ENCODE assay signal across 8 cellular contexts in the genomic region with DNA sequence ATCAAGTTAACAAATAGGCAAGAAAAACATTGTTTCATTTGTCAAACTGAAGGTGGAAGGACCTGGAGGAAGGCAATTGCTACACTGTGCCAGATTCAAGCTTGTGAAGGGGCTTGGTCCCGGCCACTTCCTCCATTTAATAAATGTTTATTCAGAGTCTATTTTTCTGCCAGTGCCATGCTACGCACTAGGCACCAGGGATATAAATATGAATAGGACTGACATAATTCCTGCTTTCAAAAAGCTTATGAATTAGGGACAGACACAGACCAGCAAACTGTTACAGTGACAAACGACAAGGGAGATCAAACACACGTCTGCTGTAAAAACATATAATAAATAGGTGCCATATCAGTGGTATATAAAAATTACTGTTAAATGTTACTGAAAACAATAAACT. TPM values are rescaled to one million over a fixed set of nuclear protein-coding genes. Genes with fewer than 3 reads are reported as not detected.
DNase-seq lines count a peak whose midpoint lies in the region; ATAC-seq and TF ChIP-seq lines count a peak whose summit lies in the region.

No MANE protein-coding gene starts in this region.

- H3K4me1 Mint-ChIP-seq in endodermal cell, result peaks cover 7% of the 10 kb centered on the region

- WGBS in endodermal cell (ENCODE audit: insufficient coverage in 1 of 2, insufficient read length in 1 of 2), 2 experiments, result 84 to 100% methylated on average over 1 to 4 of the region's 4 CpGs

- peak; percentile 37 for DNase-seq in NCI-H748 (lab: John Stamatoyannopoulos, UW; ENCODE audit: unreplicated experiment)
- no peak for DNase-seq in coronary artery (ENCODE audit: low spot score)
- DNase-seq in endodermal cell, result no peak
- DNase-seq in NCI-H2227 treated with DMSO at 0.1 percent for 48 hours (lab: John Stamatoyannopoulos, UW), result no peak

- no peaks in the 10 kb centered on the region for H3K27me3 Mint-ChIP-seq in endodermal cell (ENCODE audit: insufficient read depth)

- H3K27ac ChIP-seq in coronary artery, result peak overlapping the region in 1 of 2 donors; percentile 58
- H3K27ac ChIP-seq in rectal smooth muscle tissue (ENCODE audit: low read depth, low read length), result peak overlapping the region; percentile 30
- H3K27ac ChIP-seq in endodermal cell (ENCODE audit: low read depth, low read length), result no peak overlapping the region

- H3K4me3 Mint-ChIP-seq in endodermal cell, result no peak overlapping the region

- H3K9me3 ChIP-seq in endodermal cell (ENCODE audit: control insufficient read depth, low read length), result no peaks in the 10 kb centered on the region

- H3K36me3 ChIP-seq in rectal smooth muscle tissue (ENCODE audit: control insufficient read depth, insufficient read depth, low read length) (no peaks in the 10 kb centered on the region), endodermal cell (ENCODE audit: control insufficient read depth, insufficient read depth, low read length) (no peaks in the 10 kb centered on the region)

- no peaks in the 10 kb centered on the region for H3K9me3 Mint-ChIP-seq in endodermal cell

- no peak for ATAC-seq in GM18505 (IDR thresholded peaks at IDR 0.05; ENCODE audit: unreplicated experiment)
- no peak for ATAC-seq in GM18868 (IDR thresholded peaks at IDR 0.05; ENCODE audit: unreplicated experiment)
- no peak for ATAC-seq in HG02798 (IDR thresholded peaks at IDR 0.05; ENCODE audit: poor library complexity, unreplicated experiment)

- H3K27me3 ChIP-seq in rectal smooth muscle tissue (ENCODE audit: control insufficient read depth, insufficient read depth, low read length) (no peaks in the 10 kb centered on the region), endodermal cell (ENCODE audit: control insufficient read depth, insufficient read depth, low read length, poor library complexity, severe bottlenecking) (no peaks in the 10 kb centered on the region)

- H3K27ac Mint-ChIP-seq in endodermal cell, result no peak overlapping the region

- no peak for TF ChIP-seq CTCF in coronary artery (IDR thresholded peaks at IDR 0.05)
- TF ChIP-seq CTCF in endodermal cell (conservative IDR thresholded peaks at IDR 0.05), result no peak

- H3K36me3 Mint-ChIP-seq in endodermal cell (ENCODE audit: low read depth), result no peaks in the 10 kb centered on the region

- peak overlapping the region; percentile 50 for H3K4me3 ChIP-seq in coronary artery
- peak overlapping the region; percentile 9 for H3K4me3 ChIP-seq in rectal smooth muscle tissue (ENCODE audit: low read length)
- no peak overlapping the region for H3K4me3 ChIP-seq in endodermal cell (ENCODE audit: low read length)

- H3K9ac ChIP-seq in rectal smooth muscle tissue (ENCODE audit: low read length) (no peak overlapping the region), endodermal cell (ENCODE audit: extremely low read depth, low read length, poor library complexity, severe bottlenecking) (no peak overlapping the region)

- peak; percentile 19 for TF ChIP-seq POLR2A in GM18505 (IDR thresholded peaks at IDR 0.05; ENCODE audit: borderline replicate concordance, extremely low read depth, insufficient read depth, insufficient read length)

- no peaks in the 10 kb centered on the region for H3K4me1 ChIP-seq in rectal smooth muscle tissue (ENCODE audit: control insufficient read depth, insufficient read depth, low read length)
- no peaks in the 10 kb centered on the region for H3K4me1 ChIP-seq in endodermal cell (ENCODE audit: control insufficient read depth, insufficient read depth, low read length)

RNA-seq across cellular contexts. Expression of gene TLR6, which starts 0.6 kb away (rescaled TPM):
- under 1 TPM; 0.13 to 0.53 TPM for total RNA-seq in endodermal cell
- polyA plus RNA-seq in endodermal cell (2013, experiment 1 of 2), result not detected
- 0.04 TPM for polyA plus RNA-seq in endodermal cell (2013, experiment 2 of 2)

RNA-seq across cellular contexts. Expression of gene FAM114A1, which starts 11.6 kb away (rescaled TPM):
- 10 to 100 TPM; 19.3 to 39.3 TPM for total RNA-seq in endodermal cell
- 17.2 TPM for polyA plus RNA-seq in endodermal cell (2013, experiment 1 of 2)
- 17.8 TPM for polyA plus RNA-seq in endodermal cell (2013, experiment 2 of 2)

RNA-seq across cellular contexts. Expression of gene TLR1, which starts 51.5 kb away (rescaled TPM):
- total RNA-seq in endodermal cell, result under 1 TPM in 1 of 2 donors, not detected in 1; 0.09 TPM
- polyA plus RNA-seq in endodermal cell (2013, experiment 1 of 2), result not detected
- polyA plus RNA-seq in endodermal cell (2013, experiment 2 of 2), result not detected
